24 cellular contexts compared by ENCODE assay signal in the genomic region with DNA sequence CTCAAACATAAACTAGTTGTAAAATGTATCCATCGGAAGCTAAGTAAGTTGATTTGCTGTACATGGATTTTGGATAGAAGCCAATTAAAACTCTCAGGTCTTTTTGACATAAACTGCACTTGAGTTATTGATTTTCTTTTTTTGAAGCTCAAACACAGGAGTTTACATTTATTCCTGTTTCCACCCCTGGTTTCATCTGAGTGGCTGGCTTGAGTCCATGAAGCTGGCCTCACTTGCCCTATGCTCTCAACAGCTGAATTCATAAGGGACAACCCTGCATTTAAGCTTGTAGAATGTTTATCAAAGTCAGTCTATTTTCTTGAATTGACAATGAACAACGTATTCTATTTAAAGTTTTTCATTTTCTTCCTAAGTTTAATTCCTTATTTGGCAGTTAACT. TPM values are rescaled to one million over a fixed set of nuclear protein-coding genes. Genes with fewer than 3 reads are reported as not detected.
A peak's percentile ranks its signal among the peaks of the same experiment; 100 is the strongest.
DNase-seq lines count a peak whose midpoint lies in the region; ATAC-seq and TF ChIP-seq lines count a peak whose summit lies in the region.
"Had no signal": no experiment of that assay in that cellular context is flagged by ENCODE, and none has a peak within 500 bp of the region (broad histone marks: within the 10 kb centered on the region; RNA-seq: fewer than 3 reads in every experiment).

No MANE protein-coding gene starts in this region.

- 21% methylated on average over 2 of the region's 2 CpGs for WGBS in right lobe of liver (ENCODE audit: insufficient coverage, low coverage, low lambda C conversion rate, missing lambda C conversion rate)

- H3K4me1 ChIP-seq in HEK293 (ENCODE audit: control insufficient read depth, insufficient read depth, low read length) = peaks cover 10% of the 10 kb centered on the region
- H3K4me1 ChIP-seq in right lobe of liver = peaks cover 0 to 27% (median 3%) of the 10 kb centered on the region in 4 donors

- peak; percentile 66 to 80 (median 72) for ATAC-seq in right lobe of liver
- ATAC-seq in left ventricle myocardium superior = no peak
- ATAC-seq: activated CD4-positive, CD25-positive, alpha-beta regulatory T cell treated with anti-CD3 and anti-CD28 coated beads, Interleukin-2, amount 50 U/mL, for 24 hours; esophagus mucosa; left colon had no signal

- TF ChIP-seq CTCF in HEK293 (tag by site-specific recombination; IDR thresholded peaks at IDR 0.05) (no peak), right lobe of liver (IDR thresholded peaks at IDR 0.05) (no peak)

- CTCF ChIA-PET in HEK293 (lab: Yijun Ruan, JAX) = interaction anchor here (0.6 to 3.8 kb wide), 8 partner anchors 10 to 328 kb away, joined by 3 to 21 read pairs (median 4); no protein-coding TSS in a partner anchor

- DNase-seq in NCI-H187 (lab: John Stamatoyannopoulos, UW) = peak; percentile 16 to 30
- peak; percentile 91 for DNase-seq in NCI-H345 treated with DMSO at 0.1 percent for 48 hours (lab: John Stamatoyannopoulos, UW; ENCODE audit: unreplicated experiment)
- DNase-seq in right lobe of liver = peak; percentile 49 to 68 (median 58)
- no peak for DNase-seq in left ventricle myocardium superior
- no peak for DNase-seq in stimulated activated CD8-positive, alpha-beta memory T cell treated with anti-CD3 and anti-CD28 coated beads, Interleukin-4, amount 100 ng/mL, for 48 hours
- no peak for DNase-seq in inferior parietal cortex (ENCODE audit: extremely low spot score)
- DNase-seq: activated CD4-positive, alpha-beta memory T cell treated with anti-CD3 and anti-CD28 coated beads for 36 hours; activated CD8-positive, alpha-beta memory T cell treated with anti-CD3 and anti-CD28 coated beads, Interleukin-2, amount 50 U/mL, for 48 hours; amygdala; C1 segment of cervical spinal cord; effector memory CD4-positive, alpha-beta T cell; GM23248; left colon; mesendoderm; NCI-H2081; NCI-H69; stimulated activated CD4-positive, alpha-beta T cell treated with anti-CD3 and anti-CD28 coated beads, Interleukin-15, amount 100 ng/mL, for 24 hours; stimulated activated naive CD4-positive, alpha-beta T cell; T-helper 1 cell; testis had no signal

- intact Hi-C loops in right lobe of liver (cut with DNase I) (no loop called here), left ventricle myocardium superior (cut with micrococcal nuclease) (no loop called here)

- no peaks in the 10 kb centered on the region for H3K27me3 ChIP-seq in right lobe of liver
- H3K27me3 ChIP-seq: testis had no signal

- POLR2A ChIA-PET in HEK293 (lab: Yijun Ruan, JAX) = interaction anchor here (0.8 to 1.1 kb wide), 2 partner anchors 8 to 58 kb away, joined by 3 read pairs; a partner anchor contains a TSS

- H3K4me3 ChIP-seq in HEK293 (ENCODE audit: low read depth, low read length) = no peak overlapping the region
- H3K4me3 ChIP-seq in right lobe of liver = no peak overlapping the region
- H3K4me3 ChIP-seq: GM23248, testis had no signal

- no peak for TF ChIP-seq POLR2A in right lobe of liver (IDR thresholded peaks at IDR 0.05)

- no peak overlapping the region for H3K27ac ChIP-seq in HEK293 (ENCODE audit: extremely low read depth, low read depth, low read length)
- no peak overlapping the region for H3K27ac ChIP-seq in right lobe of liver
- H3K27ac ChIP-seq: GM23248, testis had no signal

- no peaks in the 10 kb centered on the region for H3K36me3 ChIP-seq in HEK293 (ENCODE audit: control insufficient read depth in 2 of 2, insufficient read depth in 1 of 2, low read length in 2 of 2)
- H3K36me3 ChIP-seq in right lobe of liver = no peaks in the 10 kb centered on the region

- H3K9me3 ChIP-seq in HEK293 (ENCODE audit: control insufficient read depth, insufficient read depth, low read depth, low read length) (no peaks in the 10 kb centered on the region), right lobe of liver (no peaks in the 10 kb centered on the region)
- H3K9me3 ChIP-seq: testis had no signal

TF ChIP-seq in HEK293, 187 proteins besides CTCF, POLR2A, EP300 and RAD21:
- TF ChIP-seq, protein P1, sequence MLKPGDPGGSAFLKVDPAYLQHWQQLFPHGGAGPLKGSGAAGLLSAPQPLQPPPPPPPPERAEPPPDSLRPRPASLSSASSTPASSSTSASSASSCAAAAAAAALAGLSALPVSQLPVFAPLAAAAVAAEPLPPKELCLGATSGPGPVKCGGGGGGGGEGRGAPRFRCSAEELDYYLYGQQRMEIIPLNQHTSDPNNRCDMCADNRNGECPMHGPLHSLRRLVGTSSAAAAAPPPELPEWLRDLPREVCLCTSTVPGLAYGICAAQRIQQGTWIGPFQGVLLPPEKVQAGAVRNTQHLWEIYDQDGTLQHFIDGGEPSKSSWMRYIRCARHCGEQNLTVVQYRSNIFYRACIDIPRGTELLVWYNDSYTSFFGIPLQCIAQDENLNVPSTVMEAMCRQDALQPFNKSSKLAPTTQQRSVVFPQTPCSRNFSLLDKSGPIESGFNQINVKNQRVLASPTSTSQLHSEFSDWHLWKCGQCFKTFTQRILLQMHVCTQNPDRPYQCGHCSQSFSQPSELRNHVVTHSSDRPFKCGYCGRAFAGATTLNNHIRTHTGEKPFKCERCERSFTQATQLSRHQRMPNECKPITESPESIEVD (tag by site-specific recombination; IDR thresholded peaks at IDR 0.05) = peak; percentile 89
- 0 out of 2 replicates have a peak, but pooled peaks have one; percentile 28 for TF ChIP-seq ZXDB (tag by site-specific recombination; IDR thresholded peaks at IDR 0.05)
- 0 out of 2 replicates have a peak, but pooled peaks have one; percentile 10 for TF ChIP-seq ZNF366 (tag by site-specific recombination; conservative IDR thresholded peaks at IDR 0.05)
- TF ChIP-seq SP7 (tag by site-specific recombination; IDR thresholded peaks at IDR 0.05) = peak; percentile 38; the same call in 1 of the 2 replicates
- TF ChIP-seq ZFP69B (tag by site-specific recombination; IDR thresholded peaks at IDR 0.05) = no peak
- TF ChIP-seq ZNF560 (tag by site-specific recombination; IDR thresholded peaks at IDR 0.05; ENCODE audit: borderline replicate concordance) = no peak
- TF ChIP-seq HOXA7 (CRISPR knock-in tag; IDR thresholded peaks at IDR 0.05; ENCODE audit: borderline replicate concordance) = no peak
- no peak for TF ChIP-seq PRDM1 (tag by site-specific recombination; IDR thresholded peaks at IDR 0.05)
- no peak for TF ChIP-seq ZNF302 (tag by site-specific recombination; IDR thresholded peaks at IDR 0.05; ENCODE audit: low read depth)
- no peak for TF ChIP-seq ZNF629 (tag by site-specific recombination; IDR thresholded peaks at IDR 0.05)
- TF ChIP-seq ZNF19 (tag by site-specific recombination; IDR thresholded peaks at IDR 0.05; ENCODE audit: low read depth) = no peak
- peak; percentile 67 for TF ChIP-seq FEZF1 (tag by site-specific recombination; IDR thresholded peaks at IDR 0.05)
- TF ChIP-seq OSR2 (tag by site-specific recombination; IDR thresholded peaks at IDR 0.05) = peak; percentile 65
- TF ChIP-seq ZNF473 (tag by site-specific recombination; IDR thresholded peaks at IDR 0.05) = no peak
- TF ChIP-seq ZNF837 (tag by site-specific recombination; IDR thresholded peaks at IDR 0.05) = no peak
- TF ChIP-seq ZNF514 (tag by site-specific recombination; IDR thresholded peaks at IDR 0.05) = no peak
- TF ChIP-seq, protein P2, sequence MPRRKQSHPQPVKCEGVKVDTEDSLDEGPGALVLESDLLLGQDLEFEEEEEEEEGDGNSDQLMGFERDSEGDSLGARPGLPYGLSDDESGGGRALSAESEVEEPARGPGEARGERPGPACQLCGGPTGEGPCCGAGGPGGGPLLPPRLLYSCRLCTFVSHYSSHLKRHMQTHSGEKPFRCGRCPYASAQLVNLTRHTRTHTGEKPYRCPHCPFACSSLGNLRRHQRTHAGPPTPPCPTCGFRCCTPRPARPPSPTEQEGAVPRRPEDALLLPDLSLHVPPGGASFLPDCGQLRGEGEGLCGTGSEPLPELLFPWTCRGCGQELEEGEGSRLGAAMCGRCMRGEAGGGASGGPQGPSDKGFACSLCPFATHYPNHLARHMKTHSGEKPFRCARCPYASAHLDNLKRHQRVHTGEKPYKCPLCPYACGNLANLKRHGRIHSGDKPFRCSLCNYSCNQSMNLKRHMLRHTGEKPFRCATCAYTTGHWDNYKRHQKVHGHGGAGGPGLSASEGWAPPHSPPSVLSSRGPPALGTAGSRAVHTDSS (tag by site-specific recombination; IDR thresholded peaks at IDR 0.05) = no peak
- no peak for TF ChIP-seq ZNF10 (tag by site-specific recombination; IDR thresholded peaks at IDR 0.05)
- TF ChIP-seq ZNF600 (tag by site-specific recombination; IDR thresholded peaks at IDR 0.05) = no peak

RNA-seq across cellular contexts. Expression of a gene that starts 58.1 kb away (rescaled TPM):
- total RNA-seq in right lobe of liver (10 to 100 TPM in 5 of 6 experiments, 1 to 10 TPM in 1; 8.7 to 20.3 (median 11.8) TPM), left ventricle myocardium superior (7.6 TPM)
- total RNA-seq: myocyte had no signal

Comparison
In these comparisons a context has a peak if more than half of its experiments do, and no peak if none do; other contexts are left out.
1. DNase-seq: peak in NCI-H187 (2 of 2), NCI-H345 treated with DMSO at 0.1 percent for 48 hours (single experiment) and right lobe of liver (3 of 3); none in left ventricle myocardium superior (single experiment), stimulated activated CD8-positive, alpha-beta memory T cell treated with anti-CD3 and anti-CD28 coated beads, Interleukin-4, amount 100 ng/mL, for 48 hours (single experiment) and inferior parietal cortex (single experiment).